Comparison of ENCODE assay signal across 23 cellular contexts in genomic region chr3:160126761-160127160, GRCh38.
"Had no signal": no experiment of that assay in that cellular context is flagged by ENCODE, and none has a peak within 500 bp of the region (broad histone marks: within the 10 kb centered on the region; RNA-seq: fewer than 3 reads in every experiment).

No MANE protein-coding gene starts in this region.

- H3K4me3 ChIP-seq: K562 had no signal

- DNase-seq: Kasumi-1; NCI-H1048; NCI-H1105; NCI-H1417; NCI-H1436 treated with DMSO at 0.1 percent for 48 hours; NCI-H1694; NCI-H1930; NCI-H2081; NCI-H2107; NCI-H2227 treated with DMSO at 0.1 percent for 48 hours; NCI-H524; NCI-H526 treated with DMSO at 0.1 percent for 48 hours; NCI-H774; NK-92 treated with Interleukin-12 subunit alpha and Interleukin-12 subunit beta, amount 100 ng/mL, for 24 hours; SHP77 had no signal

- ATAC-seq: K562, Panc1, PC-3, SK-N-SH treated with all-trans-retinoic acid at 6 μM for 48 hours had no signal

- H3K9ac ChIP-seq: KMS-11 had no signal

- H3K27ac ChIP-seq: HL-60, KMS-11, RWPE1 had no signal

- FAIRE-seq: HTR-8/SVneo, K562 had no signal

- H3K4me2 ChIP-seq: KMS-11 had no signal
